8 cellular contexts compared by ENCODE assay signal in the genomic region with DNA sequence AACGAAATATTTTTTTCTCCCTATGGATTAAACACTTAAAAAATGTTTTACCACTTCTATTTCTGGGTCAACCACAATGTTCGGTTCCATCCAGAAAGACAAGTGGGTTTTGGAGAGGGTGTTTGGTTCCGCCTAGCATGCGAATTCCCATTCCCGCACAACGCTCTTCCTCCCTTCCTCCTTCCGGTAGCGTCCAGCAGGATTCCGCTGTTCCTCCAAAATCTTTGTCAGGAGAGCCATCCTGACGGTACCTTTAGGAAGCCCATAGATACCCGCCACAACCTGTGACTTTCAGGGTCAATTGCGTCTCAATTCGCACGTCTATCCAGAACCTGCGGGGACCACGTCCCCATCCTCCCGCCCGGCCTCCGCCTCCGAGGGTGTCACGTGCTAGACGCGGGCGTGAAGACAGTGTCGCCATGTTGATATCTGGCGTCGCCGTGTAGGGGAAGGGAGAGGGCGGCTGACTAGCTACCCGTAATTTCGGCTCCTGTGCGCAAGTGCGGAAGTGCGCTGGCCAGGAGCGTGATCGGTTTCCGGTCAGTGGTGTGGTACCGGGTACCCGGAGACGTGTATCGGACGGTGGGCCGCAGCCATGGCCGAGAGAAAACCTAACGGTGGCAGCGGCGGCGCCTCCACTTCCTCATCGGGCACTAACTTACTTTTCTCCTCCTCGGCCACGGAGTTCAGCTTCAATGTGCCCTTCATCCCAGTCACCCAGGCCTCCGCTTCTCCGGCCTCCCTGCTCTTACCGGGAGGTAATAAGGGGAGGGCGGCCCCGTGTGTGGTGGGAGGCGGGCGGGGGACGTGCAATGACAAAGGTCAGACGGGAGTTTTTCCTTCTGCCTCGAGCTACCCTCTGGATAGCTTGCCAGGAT. TPM values are rescaled to one million over a fixed set of nuclear protein-coding genes. Genes with fewer than 3 reads are reported as not detected.
DNase-seq lines count a peak whose midpoint lies in the region; ATAC-seq, FAIRE-seq and TF ChIP-seq lines count a peak whose summit lies in the region.

A gene (plus strand): TSS at position 543 of the 878 bp plus-strand sequence. CDS start 53 bp downstream, at position 596.

- peak within 1 kb of the TSS; percentile 9 for H3K14ac ChIP-seq in H1 (ENCODE audit: insufficient read length)
- peak within 1 kb of the TSS; percentile 13 to 51 for H3K14ac ChIP-seq in mesenchymal stem cell (ENCODE audit: low read length in 2 of 2)

- H2BK5ac ChIP-seq in H1 (ENCODE audit: low read depth, low read length) (peak within 1 kb of the TSS; percentile 91), mesenchymal stem cell (ENCODE audit: low read depth, low read length, poor library complexity, severe bottlenecking) (peak within 1 kb of the TSS; percentile 45)

- POLR2A ChIA-PET in H1 (lab: Charles Lee; ENCODE audit: partially characterized antibody), result interaction anchor here (0.6 to 2.1 kb wide), 8 partner anchors 9 to 760 kb away, joined by 3 to 18 read pairs (median 3); a partner anchor contains a TSS

- TF ChIP-seq POLR2A in H1 (IDR thresholded peaks at IDR 0.05; ENCODE audit: control extremely low read depth in 1 of 2, low read depth in 2 of 2, low read length in 2 of 2), result peak; percentile 72 to 91

- H4K8ac ChIP-seq in H1 (ENCODE audit: extremely low read depth, insufficient read depth, low read length) (peak within 1 kb of the TSS; percentile 94; the same call in 1 of the 2 replicates), mesenchymal stem cell (ENCODE audit: low read length) (peak within 1 kb of the TSS; percentile 92)

- H3K27ac ChIP-seq in H1 (ENCODE audit: low read depth, low read length) (peak within 1 kb of the TSS; percentile 90), mesenchymal stem cell (ENCODE audit: low read length, poor library complexity, severe bottlenecking) (peak within 1 kb of the TSS; percentile 71)

- peak; percentile 99 for ATAC-seq in GM21381 (IDR thresholded peaks at IDR 0.05; ENCODE audit: unreplicated experiment)
- ATAC-seq in activated CD8-positive, alpha-beta memory T cell treated with anti-CD3 and anti-CD28 coated beads, Interleukin-2, amount 10 ng/mL, durations not matched to agents 7 days and 5 days, result peak; percentile 99

- H3K9me3 ChIP-seq in NT2/D1 (ENCODE audit: insufficient read depth, low read length), result peaks cover 8% of the 10 kb centered on the region; the same call in 1 of the 2 replicates
- no peaks in the 10 kb centered on the region for H3K9me3 ChIP-seq in H1 (ENCODE audit: insufficient read depth in 2 of 2, low read depth in 1 of 2, low read length in 1 of 2)
- no peaks in the 10 kb centered on the region for H3K9me3 ChIP-seq in mesenchymal stem cell (ENCODE audit: control insufficient read depth, low read length)

- H2BK12ac ChIP-seq in H1 (ENCODE audit: low read depth, low read length) (peak within 1 kb of the TSS; percentile 98), mesenchymal stem cell (ENCODE audit: low read length in 2 of 2) (peak within 1 kb of the TSS in 1 of 2 experiments; percentile 29)

- no peak for FAIRE-seq in H1 (lab: Jason Lieb, UNC)

- H3K36me3 Mint-ChIP-seq in activated CD8-positive, alpha-beta memory T cell treated with anti-CD3 and anti-CD28 coated beads, Interleukin-2, amount 10 ng/mL, durations not matched to agents 7 days and 5 days, result peaks cover 16% of the 10 kb centered on the region

- peaks cover 0 to 10% of the 10 kb centered on the region in 2 experiments for H4K20me1 ChIP-seq in H1 (replicated peaks in 1 of 2; ENCODE audit: control insufficient read depth in 1 of 2, insufficient read depth in 2 of 2, low read length in 2 of 2)

- H2BK120ac ChIP-seq in H1 (replicated peaks; ENCODE audit: low read depth, low read length) (peak within 1 kb of the TSS; percentile 68), mesenchymal stem cell (ENCODE audit: low read depth, low read length) (peak within 1 kb of the TSS; percentile 64)

- H2BK15ac ChIP-seq in H1 (ENCODE audit: low read length) (peak within 1 kb of the TSS; percentile 93), mesenchymal stem cell (ENCODE audit: low read depth, poor library complexity, severe bottlenecking) (peak within 1 kb of the TSS; percentile 41)

- H3K4me3 ChIP-seq in NT2/D1 (ENCODE audit: insufficient read length, low read depth) (peak within 1 kb of the TSS; percentile 81), H1 (ENCODE audit: extremely low read depth in 1 of 4, insufficient read depth in 2 of 4, low read depth in 3 of 4, low read length in 4 of 4) (peak within 1 kb of the TSS; percentile 62 to 91 (median 84)), mesenchymal stem cell (ENCODE audit: insufficient read depth in 1 of 2, low read depth in 1 of 2, low read length in 2 of 2) (peak within 1 kb of the TSS; percentile 88 to 97)

- WGBS in H1 (ENCODE audit: extremely low coverage in 1 of 2, insufficient coverage in 1 of 2, insufficient read length in 1 of 2, insufficient replicate concordance in 2 of 2, low coverage in 1 of 2, low lambda C conversion rate in 2 of 2, missing lambda C conversion rate in 1 of 2), 2 experiments, result 3% methylated on average over 59 of the region's 61 CpGs; no CpG with 5 or more reads in 1 of the 2 experiments
- 2% methylated on average over 44 of the region's 61 CpGs for WGBS in mesenchymal stem cell

- H3K4ac ChIP-seq in H1 (replicated peaks; ENCODE audit: insufficient read length, low read depth, low read length) (no peak within 1 kb of the TSS), mesenchymal stem cell (ENCODE audit: low read depth in 1 of 2, low read length in 2 of 2) (peak within 1 kb of the TSS; percentile 78 to 85)

- H3K9ac ChIP-seq in NT2/D1 (ENCODE audit: insufficient read length, low read depth), result peak within 1 kb of the TSS; percentile 98
- H3K9ac ChIP-seq in H1 (replicated peaks in 1 of 4; ENCODE audit: extremely low read depth in 1 of 4, low read depth in 3 of 4, low read length in 3 of 4), result peak within 1 kb of the TSS; percentile 66 to 91 (median 80)
- H3K9ac ChIP-seq in mesenchymal stem cell (ENCODE audit: low read length), result peak within 1 kb of the TSS; percentile 96

- peaks cover 5% of the 10 kb centered on the region for H3K27me3 Mint-ChIP-seq in activated CD8-positive, alpha-beta memory T cell treated with anti-CD3 and anti-CD28 coated beads, Interleukin-2, amount 10 ng/mL, durations not matched to agents 7 days and 5 days

- peak within 1 kb of the TSS; percentile 66 for H3K18ac ChIP-seq in H1 (ENCODE audit: extremely low read depth, low read length)
- H3K18ac ChIP-seq in mesenchymal stem cell (ENCODE audit: low read depth in 1 of 2, low read length in 2 of 2), result peak within 1 kb of the TSS; percentile 90 to 91

- H3K4me1 Mint-ChIP-seq in activated CD8-positive, alpha-beta memory T cell treated with anti-CD3 and anti-CD28 coated beads, Interleukin-2, amount 10 ng/mL, durations not matched to agents 7 days and 5 days, result peaks cover 36% of the 10 kb centered on the region

- peak within 1 kb of the TSS; percentile 98 for H2AFZ ChIP-seq in H1 (ENCODE audit: low read length)
- no peak within 1 kb of the TSS for H2AFZ ChIP-seq in mesenchymal stem cell (ENCODE audit: low read depth, low read length)

- H3K79me1 ChIP-seq in H1 (ENCODE audit: low read depth, low read length) (peaks cover 17% of the 10 kb centered on the region), mesenchymal stem cell (replicated peaks; ENCODE audit: low read length, poor library complexity, severe bottlenecking) (peaks cover 11% of the 10 kb centered on the region)

- H3K9me3 Mint-ChIP-seq in activated CD8-positive, alpha-beta memory T cell treated with anti-CD3 and anti-CD28 coated beads, Interleukin-2, amount 10 ng/mL, durations not matched to agents 7 days and 5 days (ENCODE audit: low read depth), result no peaks in the 10 kb centered on the region

- H3K36me3 ChIP-seq in NT2/D1 (ENCODE audit: insufficient read depth, insufficient read length, low read length), result peaks cover 22% of the 10 kb centered on the region
- peaks cover 0 to 2% (median 0%) of the 10 kb centered on the region in 4 experiments; a peak in 2 of 8 replicates for H3K36me3 ChIP-seq in H1 (ENCODE audit: control insufficient read depth in 2 of 4, insufficient read depth in 4 of 4, low read length in 3 of 4)
- H3K36me3 ChIP-seq in mesenchymal stem cell (ENCODE audit: control insufficient read depth in 1 of 2, insufficient read depth in 2 of 2, low read depth in 1 of 2, low read length in 2 of 2), result peaks cover 6 to 17% of the 10 kb centered on the region in 2 experiments

- H3K79me2 ChIP-seq in H1 (ENCODE audit: control insufficient read depth in 1 of 2, insufficient read depth in 2 of 2, low read length in 2 of 2), result peaks cover 29 to 48% of the 10 kb centered on the region in 2 experiments

- H2AK5ac ChIP-seq in H1 (ENCODE audit: low read depth, low read length), result no peak within 1 kb of the TSS
- peak within 1 kb of the TSS; percentile 88 for H2AK5ac ChIP-seq in mesenchymal stem cell (ENCODE audit: low read length, severe bottlenecking)

- H3K27ac Mint-ChIP-seq in activated CD8-positive, alpha-beta memory T cell treated with anti-CD3 and anti-CD28 coated beads, Interleukin-2, amount 10 ng/mL, durations not matched to agents 7 days and 5 days, result peak within 1 kb of the TSS; percentile 95

- peak within 1 kb of the TSS; percentile 75 for H3K56ac ChIP-seq in H1 (replicated peaks; ENCODE audit: insufficient read length, low read depth, low read length)

- H3K4me1 ChIP-seq in NT2/D1 (ENCODE audit: insufficient read depth, insufficient read length) (no peaks in the 10 kb centered on the region), H1 (replicated peaks in 1 of 4; ENCODE audit: control insufficient read depth in 3 of 4, insufficient read depth in 4 of 4, low read length in 3 of 4) (peaks cover 0 to 4% (median 0%) of the 10 kb centered on the region in 4 experiments; a peak in 2 of 7 replicates), mesenchymal stem cell (ENCODE audit: control insufficient read depth, insufficient read depth, low read depth, low read length) (peaks cover 9% of the 10 kb centered on the region)

- H3K4me2 ChIP-seq in H1 (ENCODE audit: insufficient read depth in 1 of 2, low read depth in 2 of 2, low read length in 2 of 2) (peak within 1 kb of the TSS; percentile 52 to 87), mesenchymal stem cell (ENCODE audit: low read length, poor library complexity, severe bottlenecking) (peak within 1 kb of the TSS; percentile 94)

- peak within 1 kb of the TSS; percentile 97 for H3K4me3 Mint-ChIP-seq in activated CD8-positive, alpha-beta memory T cell treated with anti-CD3 and anti-CD28 coated beads, Interleukin-2, amount 10 ng/mL, durations not matched to agents 7 days and 5 days

- peak in 1 of 2 experiments; percentile 82; a peak in 1 of 3 replicates for TF ChIP-seq EP300 in H1 (IDR thresholded peaks at IDR 0.05; ENCODE audit: borderline replicate concordance in 1 of 2, low read depth in 2 of 2, low read length in 2 of 2)

- TF ChIP-seq CTCF in H1 (IDR thresholded peaks at IDR 0.05; ENCODE audit: control extremely low read depth in 1 of 3, insufficient read depth in 1 of 3, low read depth in 1 of 3, low read length in 3 of 3), result no peak

- H3K23me2 ChIP-seq in H1 (ENCODE audit: low read depth, low read length), result peaks cover 5% of the 10 kb centered on the region

- CTCF ChIA-PET in activated CD8-positive, alpha-beta memory T cell treated with anti-CD3 and anti-CD28 coated beads, Interleukin-2, amount 10 ng/mL, durations not matched to agents 7 days and 5 days (lab: Charles Lee), result interaction anchor here (1.0 to 2.7 kb wide), 3 partner anchors 13 to 33 kb away, joined by 3 to 18 read pairs (median 3); a partner anchor contains a TSS
- CTCF ChIA-PET in H1 (lab: Charles Lee; ENCODE audit: partially characterized antibody), result no interaction called here

- H4K5ac ChIP-seq in H1 (ENCODE audit: insufficient read length, low read depth, low read length), result peak within 1 kb of the TSS; percentile 7

- H4K91ac ChIP-seq in H1 (replicated peaks; ENCODE audit: insufficient read length, low read length), result peak within 1 kb of the TSS; percentile 79
- peak within 1 kb of the TSS; percentile 90 for H4K91ac ChIP-seq in mesenchymal stem cell (ENCODE audit: low read length)

- DNase-seq in COR-L47 (lab: John Stamatoyannopoulos, UW), result peak; percentile 74
- peak in 75 of 76 experiments; percentile 19 to 95 (median 88) for DNase-seq in HUDEP-2 (lab: John Stamatoyannopoulos, UW; ENCODE audit: unreplicated experiment in 76 of 76)
- peak; percentile 87 for DNase-seq in NT2/D1 (ENCODE audit: low read depth, low spot score)
- DNase-seq in activated CD8-positive, alpha-beta memory T cell treated with anti-CD3 and anti-CD28 coated beads, Interleukin-2, amount 10 ng/mL, durations not matched to agents 7 days and 5 days, result peak; percentile 97
- peak; percentile 86 to 92 for DNase-seq in H1 (ENCODE audit: low read depth in 1 of 2, low spot score in 2 of 2)
- DNase-seq in mesenchymal stem cell, result peak; percentile 97
- DNase-seq in stimulated activated CD8-positive, alpha-beta memory T cell treated with anti-CD3 and anti-CD28 coated beads, Interleukin-12 subunit alpha, Interleukin-12 subunit beta, amount 100 ng/mL, for 4 hours (ENCODE audit: low read depth), result peak; percentile 85

- no peak within 1 kb of the TSS for H2BK20ac ChIP-seq in H1 (ENCODE audit: low read length)

- H3K23ac ChIP-seq in H1 (ENCODE audit: insufficient read length) (no peak within 1 kb of the TSS), mesenchymal stem cell (ENCODE audit: low read length in 2 of 2) (peak within 1 kb of the TSS in 1 of 2 experiments; percentile 57)

- TF ChIP-seq RAD21 in H1 (IDR thresholded peaks at IDR 0.05 in 1 of 2, conservative IDR thresholded peaks at IDR 0.05 in 1 of 2; ENCODE audit: low read depth in 2 of 2, low read length in 2 of 2), result no peak

- H3K27me3 ChIP-seq in NT2/D1 (ENCODE audit: insufficient read depth, insufficient read length) (no peaks in the 10 kb centered on the region), H1 (replicated peaks in 1 of 4; ENCODE audit: control insufficient read depth in 3 of 4, extremely low read depth in 1 of 4, insufficient read depth in 3 of 4, low read length in 3 of 4) (no peaks in the 10 kb centered on the region), mesenchymal stem cell (ENCODE audit: control insufficient read depth in 1 of 2, insufficient read depth in 1 of 2, low read length in 2 of 2) (no peaks in the 10 kb centered on the region)

RNA-seq across cellular contexts. Expression of the gene that starts here (rescaled TPM):
- 10 to 100 TPM; 62.9 to 72.8 TPM for total RNA-seq in activated CD8-positive, alpha-beta memory T cell treated with anti-CD3 and anti-CD28 coated beads, Interleukin-2, amount 10 ng/mL, durations not matched to agents 7 days and 5 days
- total RNA-seq in H1 (2021; fragmentation: NEBNext Ultra II Directional; extraction: Animal tissue kit (Norgen Biotek cat#: 25700)), result 98.2 and 105 TPM in 2 replicates
- polyA plus RNA-seq in H1 (2011; rRNA removed), result 26.1 and 29.0 TPM in 2 replicates
- 27.2 TPM for polyA plus RNA-seq in H1 (2011; cell fraction: cytosol; rRNA removed)
- polyA plus RNA-seq in H1 (2011; cell fraction: nucleus; rRNA removed), result 42.3 TPM
- polyA plus RNA-seq in H1 (2012, experiment 1 of 2), result 38.1 to 80.7 TPM (median 57.2 TPM) in 4 replicates
- 4.5 TPM for polyA plus RNA-seq in H1 (2012, experiment 2 of 2)
- 64.9 TPM for polyA plus RNA-seq in H1 (2013, experiment 1 of 2)
- 60.6 TPM for polyA plus RNA-seq in H1 (2013, experiment 2 of 2)
- 113 and 114 TPM in 2 replicates for polyA minus RNA-seq in H1 (2011; rRNA and poly(A)+ RNA removed)
- 41.1 TPM for polyA minus RNA-seq in H1 (2011; cell fraction: cytosol; rRNA and poly(A)+ RNA removed)
- polyA minus RNA-seq in H1 (2011; cell fraction: nucleus; rRNA and poly(A)+ RNA removed), result 48.0 TPM
- 72.1 TPM for polyA plus RNA-seq in mesenchymal stem cell (2013, experiment 1 of 2)
- polyA plus RNA-seq in mesenchymal stem cell (2013, experiment 2 of 2), result 64.5 TPM

Comparison
In these comparisons a context has a peak if more than half of its experiments do, and no peak if none do; other contexts are left out.
1. Peak in every context shown above with its lines: DNase-seq, ATAC-seq, H3K4me3 ChIP-seq and H3K27ac ChIP-seq.